Comparison of ENCODE assay signal across 1 cellular context in the genomic region with DNA sequence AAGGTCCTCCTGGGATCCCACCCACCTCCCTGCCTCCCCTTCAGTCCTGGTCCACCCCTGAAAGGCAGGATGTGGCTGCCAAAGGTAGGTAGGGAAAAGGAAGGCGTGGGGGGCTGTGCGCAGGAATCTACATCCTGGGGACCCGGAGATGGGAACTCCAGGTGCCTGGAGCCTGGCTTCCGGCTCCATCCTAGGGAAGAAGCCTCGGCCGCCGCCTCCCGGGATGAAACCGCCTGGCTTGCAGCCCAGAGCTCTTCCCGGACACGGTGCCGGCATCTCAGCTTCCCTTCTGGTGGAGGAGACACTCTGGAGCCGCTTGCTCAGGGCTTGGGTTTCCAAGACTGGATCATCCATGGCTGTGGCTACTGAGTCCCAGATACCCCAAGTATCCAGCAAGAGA.
TF ChIP-seq lines count a peak whose summit lies in the region.

No MANE protein-coding gene starts in this region.

TF ChIP-seq in GM23338, 12 proteins besides CTCF, POLR2A, EP300 and RAD21:
- TF ChIP-seq, protein P1, sequence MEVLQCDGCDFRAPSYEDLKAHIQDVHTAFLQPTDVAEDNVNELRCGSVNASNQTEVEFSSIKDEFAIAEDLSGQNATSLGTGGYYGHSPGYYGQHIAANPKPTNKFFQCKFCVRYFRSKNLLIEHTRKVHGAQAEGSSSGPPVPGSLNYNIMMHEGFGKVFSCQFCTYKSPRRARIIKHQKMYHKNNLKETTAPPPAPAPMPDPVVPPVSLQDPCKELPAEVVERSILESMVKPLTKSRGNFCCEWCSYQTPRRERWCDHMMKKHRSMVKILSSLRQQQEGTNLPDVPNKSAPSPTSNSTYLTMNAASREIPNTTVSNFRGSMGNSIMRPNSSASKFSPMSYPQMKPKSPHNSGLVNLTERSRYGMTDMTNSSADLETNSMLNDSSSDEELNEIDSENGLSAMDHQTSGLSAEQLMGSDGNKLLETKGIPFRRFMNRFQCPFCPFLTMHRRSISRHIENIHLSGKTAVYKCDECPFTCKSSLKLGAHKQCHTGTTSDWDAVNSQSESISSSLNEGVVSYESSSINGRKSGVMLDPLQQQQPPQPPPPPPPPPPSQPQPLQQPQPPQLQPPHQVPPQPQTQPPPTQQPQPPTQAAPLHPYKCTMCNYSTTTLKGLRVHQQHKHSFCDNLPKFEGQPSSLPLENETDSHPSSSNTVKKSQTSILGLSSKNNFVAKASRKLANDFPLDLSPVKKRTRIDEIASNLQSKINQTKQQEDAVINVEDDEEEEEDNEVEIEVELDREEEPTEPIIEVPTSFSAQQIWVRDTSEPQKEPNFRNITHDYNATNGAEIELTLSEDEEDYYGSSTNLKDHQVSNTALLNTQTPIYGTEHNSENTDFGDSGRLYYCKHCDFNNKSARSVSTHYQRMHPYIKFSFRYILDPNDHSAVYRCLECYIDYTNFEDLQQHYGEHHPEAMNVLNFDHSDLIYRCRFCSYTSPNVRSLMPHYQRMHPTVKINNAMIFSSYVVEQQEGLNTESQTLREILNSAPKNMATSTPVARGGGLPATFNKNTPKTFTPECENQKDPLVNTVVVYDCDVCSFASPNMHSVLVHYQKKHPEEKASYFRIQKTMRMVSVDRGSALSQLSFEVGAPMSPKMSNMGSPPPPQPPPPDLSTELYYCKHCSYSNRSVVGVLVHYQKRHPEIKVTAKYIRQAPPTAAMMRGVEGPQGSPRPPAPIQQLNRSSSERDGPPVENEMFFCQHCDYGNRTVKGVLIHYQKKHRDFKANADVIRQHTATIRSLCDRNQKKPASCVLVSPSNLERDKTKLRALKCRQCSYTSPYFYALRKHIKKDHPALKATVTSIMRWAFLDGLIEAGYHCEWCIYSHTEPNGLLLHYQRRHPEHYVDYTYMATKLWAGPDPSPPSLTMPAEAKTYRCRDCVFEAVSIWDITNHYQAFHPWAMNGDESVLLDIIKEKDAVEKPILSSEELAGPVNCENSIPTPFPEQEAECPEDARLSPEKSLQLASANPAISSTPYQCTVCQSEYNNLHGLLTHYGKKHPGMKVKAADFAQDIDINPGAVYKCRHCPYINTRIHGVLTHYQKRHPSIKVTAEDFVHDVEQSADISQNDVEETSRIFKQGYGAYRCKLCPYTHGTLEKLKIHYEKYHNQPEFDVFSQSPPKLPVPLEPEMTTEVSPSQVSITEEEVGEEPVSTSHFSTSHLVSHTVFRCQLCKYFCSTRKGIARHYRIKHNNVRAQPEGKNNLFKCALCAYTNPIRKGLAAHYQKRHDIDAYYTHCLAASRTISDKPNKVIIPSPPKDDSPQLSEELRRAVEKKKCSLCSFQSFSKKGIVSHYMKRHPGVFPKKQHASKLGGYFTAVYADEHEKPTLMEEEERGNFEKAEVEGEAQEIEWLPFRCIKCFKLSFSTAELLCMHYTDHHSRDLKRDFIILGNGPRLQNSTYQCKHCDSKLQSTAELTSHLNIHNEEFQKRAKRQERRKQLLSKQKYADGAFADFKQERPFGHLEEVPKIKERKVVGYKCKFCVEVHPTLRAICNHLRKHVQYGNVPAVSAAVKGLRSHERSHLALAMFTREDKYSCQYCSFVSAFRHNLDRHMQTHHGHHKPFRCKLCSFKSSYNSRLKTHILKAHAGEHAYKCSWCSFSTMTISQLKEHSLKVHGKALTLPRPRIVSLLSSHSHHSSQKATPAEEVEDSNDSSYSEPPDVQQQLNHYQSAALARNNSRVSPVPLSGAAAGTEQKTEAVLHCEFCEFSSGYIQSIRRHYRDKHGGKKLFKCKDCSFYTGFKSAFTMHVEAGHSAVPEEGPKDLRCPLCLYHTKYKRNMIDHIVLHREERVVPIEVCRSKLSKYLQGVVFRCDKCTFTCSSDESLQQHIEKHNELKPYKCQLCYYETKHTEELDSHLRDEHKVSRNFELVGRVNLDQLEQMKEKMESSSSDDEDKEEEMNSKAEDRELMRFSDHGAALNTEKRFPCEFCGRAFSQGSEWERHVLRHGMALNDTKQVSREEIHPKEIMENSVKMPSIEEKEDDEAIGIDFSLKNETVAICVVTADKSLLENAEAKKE (CRISPR knock-in tag; IDR thresholded peaks at IDR 0.05), result no peak
- no peak for TF ChIP-seq EZH2 (IDR thresholded peaks at IDR 0.05; ENCODE audit: low read depth, unreplicated experiment)
- TF ChIP-seq, protein P2, sequence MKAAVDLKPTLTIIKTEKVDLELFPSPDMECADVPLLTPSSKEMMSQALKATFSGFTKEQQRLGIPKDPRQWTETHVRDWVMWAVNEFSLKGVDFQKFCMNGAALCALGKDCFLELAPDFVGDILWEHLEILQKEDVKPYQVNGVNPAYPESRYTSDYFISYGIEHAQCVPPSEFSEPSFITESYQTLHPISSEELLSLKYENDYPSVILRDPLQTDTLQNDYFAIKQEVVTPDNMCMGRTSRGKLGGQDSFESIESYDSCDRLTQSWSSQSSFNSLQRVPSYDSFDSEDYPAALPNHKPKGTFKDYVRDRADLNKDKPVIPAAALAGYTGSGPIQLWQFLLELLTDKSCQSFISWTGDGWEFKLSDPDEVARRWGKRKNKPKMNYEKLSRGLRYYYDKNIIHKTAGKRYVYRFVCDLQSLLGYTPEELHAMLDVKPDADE (IDR thresholded peaks at IDR 0.05), result no peak
- TF ChIP-seq ZNF114 (CRISPR knock-in tag; IDR thresholded peaks at IDR 0.05), result no peak
- TF ChIP-seq, protein P3, sequence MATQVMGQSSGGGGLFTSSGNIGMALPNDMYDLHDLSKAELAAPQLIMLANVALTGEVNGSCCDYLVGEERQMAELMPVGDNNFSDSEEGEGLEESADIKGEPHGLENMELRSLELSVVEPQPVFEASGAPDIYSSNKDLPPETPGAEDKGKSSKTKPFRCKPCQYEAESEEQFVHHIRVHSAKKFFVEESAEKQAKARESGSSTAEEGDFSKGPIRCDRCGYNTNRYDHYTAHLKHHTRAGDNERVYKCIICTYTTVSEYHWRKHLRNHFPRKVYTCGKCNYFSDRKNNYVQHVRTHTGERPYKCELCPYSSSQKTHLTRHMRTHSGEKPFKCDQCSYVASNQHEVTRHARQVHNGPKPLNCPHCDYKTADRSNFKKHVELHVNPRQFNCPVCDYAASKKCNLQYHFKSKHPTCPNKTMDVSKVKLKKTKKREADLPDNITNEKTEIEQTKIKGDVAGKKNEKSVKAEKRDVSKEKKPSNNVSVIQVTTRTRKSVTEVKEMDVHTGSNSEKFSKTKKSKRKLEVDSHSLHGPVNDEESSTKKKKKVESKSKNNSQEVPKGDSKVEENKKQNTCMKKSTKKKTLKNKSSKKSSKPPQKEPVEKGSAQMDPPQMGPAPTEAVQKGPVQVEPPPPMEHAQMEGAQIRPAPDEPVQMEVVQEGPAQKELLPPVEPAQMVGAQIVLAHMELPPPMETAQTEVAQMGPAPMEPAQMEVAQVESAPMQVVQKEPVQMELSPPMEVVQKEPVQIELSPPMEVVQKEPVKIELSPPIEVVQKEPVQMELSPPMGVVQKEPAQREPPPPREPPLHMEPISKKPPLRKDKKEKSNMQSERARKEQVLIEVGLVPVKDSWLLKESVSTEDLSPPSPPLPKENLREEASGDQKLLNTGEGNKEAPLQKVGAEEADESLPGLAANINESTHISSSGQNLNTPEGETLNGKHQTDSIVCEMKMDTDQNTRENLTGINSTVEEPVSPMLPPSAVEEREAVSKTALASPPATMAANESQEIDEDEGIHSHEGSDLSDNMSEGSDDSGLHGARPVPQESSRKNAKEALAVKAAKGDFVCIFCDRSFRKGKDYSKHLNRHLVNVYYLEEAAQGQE (IDR thresholded peaks at IDR 0.05; ENCODE audit: unreplicated experiment), result no peak
TF ChIP-seq in GM23338: peak in this region for 0.
